1 cellular context compared by ENCODE assay signal in the genomic region with DNA sequence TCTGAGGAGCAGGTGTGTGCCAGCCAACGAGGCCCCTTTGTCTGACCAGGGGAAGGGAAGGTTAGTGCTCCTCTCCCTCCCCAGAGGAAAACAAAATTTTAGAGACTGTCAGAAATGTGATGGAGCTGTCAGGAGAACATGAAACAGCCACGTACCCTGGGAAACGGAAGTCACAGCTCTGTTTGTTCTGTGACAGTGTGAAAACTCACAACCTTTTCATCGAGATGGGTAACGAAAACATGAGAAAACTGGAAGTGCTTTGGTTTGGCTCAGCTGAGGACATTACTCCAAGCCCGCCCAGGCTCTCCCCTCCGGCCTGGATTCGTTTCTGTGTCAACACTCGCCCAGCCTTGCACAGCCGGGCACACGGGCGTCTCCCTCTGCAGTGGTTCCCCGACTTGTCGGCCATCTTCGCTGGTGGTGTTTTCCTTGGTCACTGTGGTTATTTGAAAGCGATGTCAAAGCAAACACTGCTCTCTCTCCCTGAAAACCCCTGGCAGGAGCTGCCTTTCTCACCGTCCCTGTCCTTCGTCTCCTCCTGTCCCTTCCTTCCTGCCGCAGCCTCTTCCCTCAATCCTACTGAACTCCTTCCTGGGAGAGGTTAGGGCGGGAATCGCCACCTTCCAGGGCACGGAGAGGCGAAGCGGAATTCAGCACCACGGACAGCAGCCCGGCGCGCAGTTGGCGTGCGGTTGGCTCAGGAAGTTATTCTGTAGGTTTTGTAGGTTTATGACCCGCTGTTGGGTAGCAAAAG.
TF ChIP-seq lines count a peak whose summit lies in the region.

No MANE protein-coding gene starts in this region.

TF ChIP-seq in WTC11, 78 proteins besides CTCF, POLR2A, EP300 and RAD21 (continued from another document and continues in another):
- TF ChIP-seq, protein P1, sequence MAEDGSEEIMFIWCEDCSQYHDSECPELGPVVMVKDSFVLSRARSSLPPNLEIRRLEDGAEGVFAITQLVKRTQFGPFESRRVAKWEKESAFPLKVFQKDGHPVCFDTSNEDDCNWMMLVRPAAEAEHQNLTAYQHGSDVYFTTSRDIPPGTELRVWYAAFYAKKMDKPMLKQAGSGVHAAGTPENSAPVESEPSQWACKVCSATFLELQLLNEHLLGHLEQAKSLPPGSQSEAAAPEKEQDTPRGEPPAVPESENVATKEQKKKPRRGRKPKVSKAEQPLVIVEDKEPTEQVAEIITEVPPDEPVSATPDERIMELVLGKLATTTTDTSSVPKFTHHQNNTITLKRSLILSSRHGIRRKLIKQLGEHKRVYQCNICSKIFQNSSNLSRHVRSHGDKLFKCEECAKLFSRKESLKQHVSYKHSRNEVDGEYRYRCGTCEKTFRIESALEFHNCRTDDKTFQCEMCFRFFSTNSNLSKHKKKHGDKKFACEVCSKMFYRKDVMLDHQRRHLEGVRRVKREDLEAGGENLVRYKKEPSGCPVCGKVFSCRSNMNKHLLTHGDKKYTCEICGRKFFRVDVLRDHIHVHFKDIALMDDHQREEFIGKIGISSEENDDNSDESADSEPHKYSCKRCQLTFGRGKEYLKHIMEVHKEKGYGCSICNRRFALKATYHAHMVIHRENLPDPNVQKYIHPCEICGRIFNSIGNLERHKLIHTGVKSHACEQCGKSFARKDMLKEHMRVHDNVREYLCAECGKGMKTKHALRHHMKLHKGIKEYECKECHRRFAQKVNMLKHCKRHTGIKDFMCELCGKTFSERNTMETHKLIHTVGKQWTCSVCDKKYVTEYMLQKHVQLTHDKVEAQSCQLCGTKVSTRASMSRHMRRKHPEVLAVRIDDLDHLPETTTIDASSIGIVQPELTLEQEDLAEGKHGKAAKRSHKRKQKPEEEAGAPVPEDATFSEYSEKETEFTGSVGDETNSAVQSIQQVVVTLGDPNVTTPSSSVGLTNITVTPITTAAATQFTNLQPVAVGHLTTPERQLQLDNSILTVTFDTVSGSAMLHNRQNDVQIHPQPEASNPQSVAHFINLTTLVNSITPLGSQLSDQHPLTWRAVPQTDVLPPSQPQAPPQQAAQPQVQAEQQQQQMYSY (CRISPR knock-in tag; IDR thresholded peaks at IDR 0.05) = no peak; the same call in 1 of the 2 replicates
- TF ChIP-seq ZNF219 (CRISPR knock-in tag; IDR thresholded peaks at IDR 0.05; ENCODE audit: borderline replicate concordance) = peak; percentile 94
- TF ChIP-seq TCF7 (CRISPR knock-in tag; IDR thresholded peaks at IDR 0.05; ENCODE audit: low read depth) = peak; percentile 88
- peak; percentile 97 for TF ChIP-seq SMAD3 (CRISPR knock-in tag; IDR thresholded peaks at IDR 0.05; ENCODE audit: borderline replicate concordance)
- TF ChIP-seq, protein P2, sequence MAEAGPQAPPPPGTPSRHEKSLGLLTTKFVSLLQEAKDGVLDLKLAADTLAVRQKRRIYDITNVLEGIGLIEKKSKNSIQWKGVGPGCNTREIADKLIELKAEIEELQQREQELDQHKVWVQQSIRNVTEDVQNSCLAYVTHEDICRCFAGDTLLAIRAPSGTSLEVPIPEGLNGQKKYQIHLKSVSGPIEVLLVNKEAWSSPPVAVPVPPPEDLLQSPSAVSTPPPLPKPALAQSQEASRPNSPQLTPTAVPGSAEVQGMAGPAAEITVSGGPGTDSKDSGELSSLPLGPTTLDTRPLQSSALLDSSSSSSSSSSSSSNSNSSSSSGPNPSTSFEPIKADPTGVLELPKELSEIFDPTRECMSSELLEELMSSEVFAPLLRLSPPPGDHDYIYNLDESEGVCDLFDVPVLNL (CRISPR knock-in tag; IDR thresholded peaks at IDR 0.05; ENCODE audit: borderline replicate concordance, low read depth) = peak; percentile 89
- TF ChIP-seq ATF1 (CRISPR knock-in tag; IDR thresholded peaks at IDR 0.05) = no peak
- peak; percentile 94 for TF ChIP-seq MYBL2 (CRISPR knock-in tag; IDR thresholded peaks at IDR 0.05)
- TF ChIP-seq, protein P3, sequence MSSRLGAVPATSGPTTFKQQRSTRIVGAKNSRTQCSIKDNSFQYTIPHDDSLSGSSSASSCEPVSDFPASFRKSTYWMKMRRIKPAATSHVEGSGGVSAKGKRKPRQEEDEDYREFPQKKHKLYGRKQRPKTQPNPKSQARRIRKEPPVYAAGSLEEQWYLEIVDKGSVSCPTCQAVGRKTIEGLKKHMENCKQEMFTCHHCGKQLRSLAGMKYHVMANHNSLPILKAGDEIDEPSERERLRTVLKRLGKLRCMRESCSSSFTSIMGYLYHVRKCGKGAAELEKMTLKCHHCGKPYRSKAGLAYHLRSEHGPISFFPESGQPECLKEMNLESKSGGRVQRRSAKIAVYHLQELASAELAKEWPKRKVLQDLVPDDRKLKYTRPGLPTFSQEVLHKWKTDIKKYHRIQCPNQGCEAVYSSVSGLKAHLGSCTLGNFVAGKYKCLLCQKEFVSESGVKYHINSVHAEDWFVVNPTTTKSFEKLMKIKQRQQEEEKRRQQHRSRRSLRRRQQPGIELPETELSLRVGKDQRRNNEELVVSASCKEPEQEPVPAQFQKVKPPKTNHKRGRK (CRISPR knock-in tag; IDR thresholded peaks at IDR 0.05; ENCODE audit: borderline replicate concordance) = peak; percentile 68; the same call in 1 of the 2 replicates
- TF ChIP-seq ZNF423 (CRISPR knock-in tag; IDR thresholded peaks at IDR 0.05) = no peak
- peak; percentile 97 for TF ChIP-seq ZNF232 (CRISPR knock-in tag; IDR thresholded peaks at IDR 0.05)
- TF ChIP-seq RELA (CRISPR knock-in tag; IDR thresholded peaks at IDR 0.05; ENCODE audit: borderline replicate concordance) = peak; percentile 92
- TF ChIP-seq, protein P4, sequence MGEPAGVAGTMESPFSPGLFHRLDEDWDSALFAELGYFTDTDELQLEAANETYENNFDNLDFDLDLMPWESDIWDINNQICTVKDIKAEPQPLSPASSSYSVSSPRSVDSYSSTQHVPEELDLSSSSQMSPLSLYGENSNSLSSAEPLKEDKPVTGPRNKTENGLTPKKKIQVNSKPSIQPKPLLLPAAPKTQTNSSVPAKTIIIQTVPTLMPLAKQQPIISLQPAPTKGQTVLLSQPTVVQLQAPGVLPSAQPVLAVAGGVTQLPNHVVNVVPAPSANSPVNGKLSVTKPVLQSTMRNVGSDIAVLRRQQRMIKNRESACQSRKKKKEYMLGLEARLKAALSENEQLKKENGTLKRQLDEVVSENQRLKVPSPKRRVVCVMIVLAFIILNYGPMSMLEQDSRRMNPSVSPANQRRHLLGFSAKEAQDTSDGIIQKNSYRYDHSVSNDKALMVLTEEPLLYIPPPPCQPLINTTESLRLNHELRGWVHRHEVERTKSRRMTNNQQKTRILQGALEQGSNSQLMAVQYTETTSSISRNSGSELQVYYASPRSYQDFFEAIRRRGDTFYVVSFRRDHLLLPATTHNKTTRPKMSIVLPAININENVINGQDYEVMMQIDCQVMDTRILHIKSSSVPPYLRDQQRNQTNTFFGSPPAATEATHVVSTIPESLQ (CRISPR knock-in tag; IDR thresholded peaks at IDR 0.05) = no peak
- peak; percentile 97 for TF ChIP-seq TP53 (CRISPR knock-in tag; IDR thresholded peaks at IDR 0.05)
- TF ChIP-seq ESRRA (CRISPR knock-in tag; IDR thresholded peaks at IDR 0.05; ENCODE audit: borderline replicate concordance) = no peak; the same call in 1 of the 2 replicates
- TF ChIP-seq ZBTB43 (CRISPR knock-in tag; IDR thresholded peaks at IDR 0.05) = peak; percentile 95
- TF ChIP-seq, protein P5, sequence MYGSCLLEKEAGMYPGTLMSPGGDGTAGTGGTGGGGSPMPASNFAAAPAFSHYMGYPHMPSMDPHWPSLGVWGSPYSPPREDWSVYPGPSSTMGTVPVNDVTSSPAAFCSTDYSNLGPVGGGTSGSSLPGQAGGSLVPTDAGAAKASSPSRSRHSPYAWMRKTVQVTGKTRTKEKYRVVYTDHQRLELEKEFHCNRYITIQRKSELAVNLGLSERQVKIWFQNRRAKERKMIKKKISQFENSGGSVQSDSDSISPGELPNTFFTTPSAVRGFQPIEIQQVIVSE (CRISPR knock-in tag; IDR thresholded peaks at IDR 0.05; ENCODE audit: borderline replicate concordance) = no peak
- peak; percentile 98 for TF ChIP-seq FOXP1 (CRISPR knock-in tag; IDR thresholded peaks at IDR 0.05; ENCODE audit: borderline replicate concordance)
- TF ChIP-seq JAZF1 (CRISPR knock-in tag; IDR thresholded peaks at IDR 0.05) = no peak
- TF ChIP-seq TEAD1 (CRISPR knock-in tag; IDR thresholded peaks at IDR 0.05) = peak; percentile 97
- peak; percentile 92; the same call in 1 of the 2 replicates for TF ChIP-seq ZBTB21 (CRISPR knock-in tag; IDR thresholded peaks at IDR 0.05; ENCODE audit: borderline replicate concordance)
- TF ChIP-seq STAT6 (CRISPR knock-in tag; conservative IDR thresholded peaks at IDR 0.05; ENCODE audit: low read depth) = no peak
- TF ChIP-seq ZNF281 (CRISPR knock-in tag; IDR thresholded peaks at IDR 0.05) = 0 out of 2 replicates have a peak, but pooled peaks have one; percentile 41
- TF ChIP-seq ZNF396 (CRISPR knock-in tag; IDR thresholded peaks at IDR 0.05; ENCODE audit: borderline replicate concordance) = no peak
- no peak for TF ChIP-seq SOX15 (CRISPR knock-in tag; IDR thresholded peaks at IDR 0.05)
- TF ChIP-seq CREB1 (CRISPR knock-in tag; IDR thresholded peaks at IDR 0.05) = peak; percentile 88
- TF ChIP-seq, protein P6, sequence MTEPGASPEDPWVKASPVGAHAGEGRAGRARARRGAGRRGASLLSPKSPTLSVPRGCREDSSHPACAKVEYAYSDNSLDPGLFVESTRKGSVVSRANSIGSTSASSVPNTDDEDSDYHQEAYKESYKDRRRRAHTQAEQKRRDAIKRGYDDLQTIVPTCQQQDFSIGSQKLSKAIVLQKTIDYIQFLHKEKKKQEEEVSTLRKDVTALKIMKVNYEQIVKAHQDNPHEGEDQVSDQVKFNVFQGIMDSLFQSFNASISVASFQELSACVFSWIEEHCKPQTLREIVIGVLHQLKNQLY (CRISPR knock-in tag; IDR thresholded peaks at IDR 0.05) = no peak
- TF ChIP-seq, protein P7, sequence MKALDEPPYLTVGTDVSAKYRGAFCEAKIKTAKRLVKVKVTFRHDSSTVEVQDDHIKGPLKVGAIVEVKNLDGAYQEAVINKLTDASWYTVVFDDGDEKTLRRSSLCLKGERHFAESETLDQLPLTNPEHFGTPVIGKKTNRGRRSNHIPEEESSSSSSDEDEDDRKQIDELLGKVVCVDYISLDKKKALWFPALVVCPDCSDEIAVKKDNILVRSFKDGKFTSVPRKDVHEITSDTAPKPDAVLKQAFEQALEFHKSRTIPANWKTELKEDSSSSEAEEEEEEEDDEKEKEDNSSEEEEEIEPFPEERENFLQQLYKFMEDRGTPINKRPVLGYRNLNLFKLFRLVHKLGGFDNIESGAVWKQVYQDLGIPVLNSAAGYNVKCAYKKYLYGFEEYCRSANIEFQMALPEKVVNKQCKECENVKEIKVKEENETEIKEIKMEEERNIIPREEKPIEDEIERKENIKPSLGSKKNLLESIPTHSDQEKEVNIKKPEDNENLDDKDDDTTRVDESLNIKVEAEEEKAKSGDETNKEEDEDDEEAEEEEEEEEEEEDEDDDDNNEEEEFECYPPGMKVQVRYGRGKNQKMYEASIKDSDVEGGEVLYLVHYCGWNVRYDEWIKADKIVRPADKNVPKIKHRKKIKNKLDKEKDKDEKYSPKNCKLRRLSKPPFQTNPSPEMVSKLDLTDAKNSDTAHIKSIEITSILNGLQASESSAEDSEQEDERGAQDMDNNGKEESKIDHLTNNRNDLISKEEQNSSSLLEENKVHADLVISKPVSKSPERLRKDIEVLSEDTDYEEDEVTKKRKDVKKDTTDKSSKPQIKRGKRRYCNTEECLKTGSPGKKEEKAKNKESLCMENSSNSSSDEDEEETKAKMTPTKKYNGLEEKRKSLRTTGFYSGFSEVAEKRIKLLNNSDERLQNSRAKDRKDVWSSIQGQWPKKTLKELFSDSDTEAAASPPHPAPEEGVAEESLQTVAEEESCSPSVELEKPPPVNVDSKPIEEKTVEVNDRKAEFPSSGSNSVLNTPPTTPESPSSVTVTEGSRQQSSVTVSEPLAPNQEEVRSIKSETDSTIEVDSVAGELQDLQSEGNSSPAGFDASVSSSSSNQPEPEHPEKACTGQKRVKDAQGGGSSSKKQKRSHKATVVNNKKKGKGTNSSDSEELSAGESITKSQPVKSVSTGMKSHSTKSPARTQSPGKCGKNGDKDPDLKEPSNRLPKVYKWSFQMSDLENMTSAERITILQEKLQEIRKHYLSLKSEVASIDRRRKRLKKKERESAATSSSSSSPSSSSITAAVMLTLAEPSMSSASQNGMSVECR (CRISPR knock-in tag; IDR thresholded peaks at IDR 0.05; ENCODE audit: borderline replicate concordance) = peak; percentile 99
- TF ChIP-seq OVOL2 (CRISPR knock-in tag; IDR thresholded peaks at IDR 0.05; ENCODE audit: borderline replicate concordance) = no peak
